In the genomic region with DNA sequence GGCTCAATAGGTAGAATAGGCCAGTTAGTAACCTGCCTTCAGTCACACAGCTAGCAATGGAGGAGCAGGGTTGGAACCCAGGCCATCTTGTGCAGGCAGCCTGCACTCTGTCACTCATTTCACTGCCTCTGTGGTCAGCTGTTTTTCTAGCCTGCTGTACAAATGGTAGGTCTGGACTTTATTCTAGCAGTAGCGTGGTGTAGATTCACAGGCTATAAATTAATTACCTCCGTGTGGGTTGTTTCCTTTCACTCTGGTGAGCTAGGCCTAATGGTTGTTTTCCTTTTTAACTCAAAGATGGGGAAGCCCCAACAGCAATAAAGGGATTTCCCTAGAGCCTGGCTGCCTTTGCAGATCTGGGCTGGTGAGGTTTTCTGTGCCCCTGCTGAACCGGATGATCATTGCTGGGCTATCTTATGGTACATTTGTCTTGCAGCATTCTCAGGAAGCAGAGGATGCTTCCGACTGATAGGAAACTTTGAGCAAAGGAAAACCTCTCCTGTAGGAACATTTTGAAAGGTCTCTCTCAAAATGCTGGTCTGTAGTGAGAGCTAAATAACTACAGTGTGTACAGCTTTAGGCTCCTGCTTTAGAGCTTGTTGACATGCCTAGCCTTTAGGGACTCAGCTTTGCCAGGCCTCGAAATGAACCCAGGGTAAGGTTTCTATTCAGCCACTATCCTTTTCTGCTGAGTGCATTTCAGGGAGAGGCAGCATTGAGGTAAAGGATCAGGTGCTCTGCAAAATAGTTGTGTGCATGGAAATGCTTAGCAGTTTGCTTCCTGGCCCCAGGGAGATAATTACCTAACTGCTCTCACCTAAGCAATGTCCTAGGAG, we compare ENCODE assay signal across 1 cellular context.
TF ChIP-seq lines count a peak whose summit lies in the region.

No MANE protein-coding gene starts in this region.

TF ChIP-seq in HepG2, 621 proteins besides CTCF, POLR2A, EP300 and RAD21:
- TF ChIP-seq PCBP1 (IDR thresholded peaks at IDR 0.05; ENCODE audit: borderline replicate concordance, low read depth, low read length) (no peak), RFX5 (IDR thresholded peaks at IDR 0.05; ENCODE audit: low read depth, low read length) (no peak), MXI1 (IDR thresholded peaks at IDR 0.05; ENCODE audit: borderline replicate concordance, low read depth, low read length) (no peak)
